Comparison of ENCODE assay signal across 22 cellular contexts in genomic region chr12:131077931-131078391, GRCh38.
A peak's percentile ranks its signal among the peaks of the same experiment; 100 is the strongest.
DNase-seq lines count a peak whose midpoint lies in the region; ATAC-seq and TF ChIP-seq lines count a peak whose summit lies in the region.
"Had no signal": no experiment of that assay in that cellular context is flagged by ENCODE, and none has a peak within 500 bp of the region (broad histone marks: within the 10 kb centered on the region; RNA-seq: fewer than 3 reads in every experiment).

No MANE protein-coding gene starts in this region.

- no peak for ATAC-seq in activated CD8-positive, alpha-beta memory T cell treated with anti-CD3 and anti-CD28 coated beads, Interleukin-2, amount 10 ng/mL, durations not matched to agents 7 days and 5 days
- ATAC-seq in GM21723 (IDR thresholded peaks at IDR 0.05; ENCODE audit: unreplicated experiment), result no peak
- ATAC-seq: CD8-positive, alpha-beta T cell; Right ventricle myocardium inferior had no signal

- no peak overlapping the region for H3K4me3 Mint-ChIP-seq in activated CD8-positive, alpha-beta memory T cell treated with anti-CD3 and anti-CD28 coated beads, Interleukin-2, amount 10 ng/mL, durations not matched to agents 7 days and 5 days
- no peak overlapping the region for H3K4me3 Mint-ChIP-seq in chondrocyte (ENCODE audit: unreplicated experiment)
- no peak overlapping the region for H3K4me3 Mint-ChIP-seq in type B pancreatic cell
- H3K4me3 Mint-ChIP-seq: CD8-positive, alpha-beta T cell had no signal

- H3K9me3 Mint-ChIP-seq in activated CD8-positive, alpha-beta memory T cell treated with anti-CD3 and anti-CD28 coated beads, Interleukin-2, amount 10 ng/mL, durations not matched to agents 7 days and 5 days (ENCODE audit: low read depth), result no peaks in the 10 kb centered on the region
- H3K9me3 Mint-ChIP-seq in chondrocyte (ENCODE audit: low read depth) (peaks cover 5% of the 10 kb centered on the region), type B pancreatic cell (no peaks in the 10 kb centered on the region)
- H3K9me3 Mint-ChIP-seq: CD8-positive, alpha-beta T cell had no signal

- CTCF ChIA-PET in activated CD8-positive, alpha-beta memory T cell treated with anti-CD3 and anti-CD28 coated beads, Interleukin-2, amount 10 ng/mL, durations not matched to agents 7 days and 5 days (lab: Charles Lee), result no interaction called here

- no peak overlapping the region for H3K27ac Mint-ChIP-seq in activated CD8-positive, alpha-beta memory T cell treated with anti-CD3 and anti-CD28 coated beads, Interleukin-2, amount 10 ng/mL, durations not matched to agents 7 days and 5 days
- H3K27ac Mint-ChIP-seq in chondrocyte (ENCODE audit: unreplicated experiment), result no peak overlapping the region
- H3K27ac Mint-ChIP-seq in type B pancreatic cell, result no peak overlapping the region
- H3K27ac Mint-ChIP-seq: CD8-positive, alpha-beta T cell had no signal

- no peaks in the 10 kb centered on the region for H3K36me3 Mint-ChIP-seq in activated CD8-positive, alpha-beta memory T cell treated with anti-CD3 and anti-CD28 coated beads, Interleukin-2, amount 10 ng/mL, durations not matched to agents 7 days and 5 days
- peaks cover 2% of the 10 kb centered on the region for H3K36me3 Mint-ChIP-seq in chondrocyte (ENCODE audit: low read depth)
- H3K36me3 Mint-ChIP-seq in type B pancreatic cell, result no peaks in the 10 kb centered on the region
- H3K36me3 Mint-ChIP-seq: CD8-positive, alpha-beta T cell had no signal

- H3K4me1 Mint-ChIP-seq in activated CD8-positive, alpha-beta memory T cell treated with anti-CD3 and anti-CD28 coated beads, Interleukin-2, amount 10 ng/mL, durations not matched to agents 7 days and 5 days, result no peaks in the 10 kb centered on the region
- no peaks in the 10 kb centered on the region for H3K4me1 Mint-ChIP-seq in chondrocyte (ENCODE audit: low read depth)
- peaks cover 24% of the 10 kb centered on the region for H3K4me1 Mint-ChIP-seq in type B pancreatic cell (ENCODE audit: unreplicated experiment)

- no peak for TF ChIP-seq CTCF in chondrocyte (IDR thresholded peaks at IDR 0.05)
- no peak for TF ChIP-seq CTCF in type B pancreatic cell (conservative IDR thresholded peaks at IDR 0.05)

- H3K27me3 Mint-ChIP-seq in activated CD8-positive, alpha-beta memory T cell treated with anti-CD3 and anti-CD28 coated beads, Interleukin-2, amount 10 ng/mL, durations not matched to agents 7 days and 5 days, result peaks cover 12% of the 10 kb centered on the region
- H3K27me3 Mint-ChIP-seq in chondrocyte (ENCODE audit: low read depth), result peaks cover 11% of the 10 kb centered on the region
- H3K27me3 Mint-ChIP-seq in type B pancreatic cell, result peaks cover 4% of the 10 kb centered on the region

- DNase-seq in activated CD8-positive, alpha-beta memory T cell treated with anti-CD3 and anti-CD28 coated beads, Interleukin-2, amount 50 U/mL, for 48 hours, result peak; percentile 26
- DNase-seq in activated CD8-positive, alpha-beta memory T cell treated with anti-CD3 and anti-CD28 coated beads, Interleukin-2, amount 10 ng/mL, durations not matched to agents 7 days and 5 days, result no peak
- DNase-seq in chondrocyte (ENCODE audit: low spot score), result peak; percentile 60
- peak; percentile 64 for DNase-seq in mesenteric fat pad (ENCODE audit: low spot score)
- peak; percentile 58 for DNase-seq in type B pancreatic cell (ENCODE audit: extremely low spot score, unreplicated experiment)
- no peak for DNase-seq in activated naive CD4-positive, alpha-beta T cell treated with Interleukin-2 at 50 U/mL for 16 hours
- DNase-seq: 8988T; AML-193; C1 segment of cervical spinal cord; CD8-positive, alpha-beta T cell; DMS153; GM23248; KBM-7; MM.1S; NCI-H1048; NCI-H1417 treated with DMSO at 0.1 percent for 48 hours; NCI-H187; NCI-H446 treated with DMSO at 0.1 percent for 48 hours; NCI-H526 treated with DMSO at 0.1 percent for 48 hours; OCI-M1 had no signal

Comparison
In these comparisons a context has a peak if more than half of its experiments do, and no peak if none do; other contexts are left out.
1. DNase-seq: peak in activated CD8-positive, alpha-beta memory T cell treated with anti-CD3 and anti-CD28 coated beads, Interleukin-2, amount 50 U/mL, for 48 hours (single experiment), chondrocyte (single experiment), mesenteric fat pad (single experiment) and type B pancreatic cell (single experiment); none in activated CD8-positive, alpha-beta memory T cell treated with anti-CD3 and anti-CD28 coated beads, Interleukin-2, amount 10 ng/mL, durations not matched to agents 7 days and 5 days (single experiment) and activated naive CD4-positive, alpha-beta T cell treated with Interleukin-2 at 50 U/mL for 16 hours (single experiment).